Comparison of ENCODE assay signal across 27 cellular contexts in genomic region chr10:51238987-51239386, GRCh38.
"Had no signal": no experiment of that assay in that cellular context is flagged by ENCODE, and none has a peak within 500 bp of the region (broad histone marks: within the 10 kb centered on the region; RNA-seq: fewer than 3 reads in every experiment).

No MANE protein-coding gene starts in this region.

- H3K4me3 ChIP-seq: colonic mucosa, esophagus muscularis mucosa, gastroesophageal sphincter, left lung, lower lobe of right lung, ovary, psoas muscle, right lobe of liver, smooth muscle cell, suprapubic skin, thyroid gland, upper lobe of left lung had no signal

- H3K4me2 ChIP-seq: smooth muscle cell had no signal

- ATAC-seq: foreskin keratinocyte; gastroesophageal sphincter; left lung; lower lobe of right lung; naive thymus-derived CD8-positive, alpha-beta T cell; psoas muscle; right lobe of liver; stimulated activated naive CD8-positive, alpha-beta T cell treated with anti-CD3 and anti-CD28 coated beads, Interleukin-15, amount 100 ng/mL, for 72 hours had no signal

- H3K27ac ChIP-seq: colonic mucosa, foreskin keratinocyte, left lung, lower lobe of right lung, ovary, psoas muscle, right lobe of liver, suprapubic skin, thyroid gland, upper lobe of left lung had no signal

- H3K36me3 ChIP-seq: colonic mucosa, esophagus muscularis mucosa, gastroesophageal sphincter, left lung, lower lobe of right lung, ovary, right lobe of liver, suprapubic skin, thyroid gland, upper lobe of left lung had no signal

- H3K4me1 ChIP-seq: colonic mucosa, foreskin keratinocyte, left lung, lower lobe of right lung, right lobe of liver, suprapubic skin, upper lobe of left lung had no signal

- H3K27ac Mint-ChIP-seq: dendritic cell treated with granulocyte-macrophage colony-stimulating factor and Interleukin-4, amounts not matched to agents 40 ng/mL and 50 ng/mL, for 4 days; endodermal cell; immature natural killer cell; naive thymus-derived CD8-positive, alpha-beta T cell; stimulated activated naive CD8-positive, alpha-beta T cell treated with anti-CD3 and anti-CD28 coated beads, Interleukin-15, amount 100 ng/mL, for 72 hours had no signal

- H3K27me3 ChIP-seq: colonic mucosa, esophagus muscularis mucosa, foreskin keratinocyte, gastroesophageal sphincter, left lung, ovary, right lobe of liver, suprapubic skin, thyroid gland, upper lobe of left lung had no signal

- H3K9me3 Mint-ChIP-seq: central memory CD8-positive, alpha-beta T cell; dendritic cell treated with granulocyte-macrophage colony-stimulating factor and Interleukin-4, amounts not matched to agents 40 ng/mL and 50 ng/mL, for 4 days; endodermal cell; immature natural killer cell; naive thymus-derived CD8-positive, alpha-beta T cell; stimulated activated naive CD8-positive, alpha-beta T cell treated with anti-CD3 and anti-CD28 coated beads, Interleukin-15, amount 100 ng/mL, for 72 hours had no signal

- H3K9me3 ChIP-seq: colonic mucosa, esophagus muscularis mucosa, gastroesophageal sphincter, left lung, lower lobe of right lung, ovary, psoas muscle, right lobe of liver, suprapubic skin, thyroid gland, upper lobe of left lung had no signal

- H3K36me3 Mint-ChIP-seq: immature natural killer cell; naive thymus-derived CD8-positive, alpha-beta T cell had no signal

- H3K4me3 Mint-ChIP-seq: central memory CD8-positive, alpha-beta T cell; dendritic cell treated with granulocyte-macrophage colony-stimulating factor and Interleukin-4, amounts not matched to agents 40 ng/mL and 50 ng/mL, for 4 days; endodermal cell; immature natural killer cell; naive thymus-derived CD8-positive, alpha-beta T cell; stimulated activated naive CD8-positive, alpha-beta T cell treated with anti-CD3 and anti-CD28 coated beads, Interleukin-15, amount 100 ng/mL, for 72 hours had no signal

- DNase-seq: colonic mucosa; effector CD8-positive, alpha-beta T cell; endodermal cell; foreskin keratinocyte; hypothalamus; immature natural killer cell; lower lobe of right lung; naive thymus-derived CD8-positive, alpha-beta T cell; occipital lobe; ovary; psoas muscle; right lobe of liver; stimulated activated CD4-positive, alpha-beta T cell treated with anti-CD3 and anti-CD28 coated beads, Interleukin-12 subunit alpha, Interleukin-12 subunit beta, amount 100 ng/mL, for 4 hours; stimulated activated CD4-positive, alpha-beta T cell treated with anti-CD3 and anti-CD28 coated beads, Interleukin-1b, Interleukin-23, amount 100 ng/mL, for 48 hours; stimulated activated CD4-positive, alpha-beta T cell treated with anti-CD3 and anti-CD28 coated beads, Interleukin-4, amount 100 ng/mL, for 1 hour; stimulated activated CD8-positive, alpha-beta memory T cell treated with anti-CD3 and anti-CD28 coated beads, Interleukin-4, amount 100 ng/mL, for 48 hours; stimulated activated naive CD4-positive, alpha-beta T cell; stimulated activated naive CD8-positive, alpha-beta T cell treated with anti-CD3 and anti-CD28 coated beads, Interleukin-15, amount 100 ng/mL, for 72 hours; thyroid gland; upper lobe of left lung had no signal

- H3K4me1 Mint-ChIP-seq: central memory CD8-positive, alpha-beta T cell; immature natural killer cell; naive thymus-derived CD8-positive, alpha-beta T cell; stimulated activated naive CD8-positive, alpha-beta T cell treated with anti-CD3 and anti-CD28 coated beads, Interleukin-15, amount 100 ng/mL, for 72 hours had no signal

- H3K27me3 Mint-ChIP-seq: central memory CD8-positive, alpha-beta T cell; dendritic cell treated with granulocyte-macrophage colony-stimulating factor and Interleukin-4, amounts not matched to agents 40 ng/mL and 50 ng/mL, for 4 days; naive thymus-derived CD8-positive, alpha-beta T cell; stimulated activated naive CD8-positive, alpha-beta T cell treated with anti-CD3 and anti-CD28 coated beads, Interleukin-15, amount 100 ng/mL, for 72 hours had no signal
